14 cellular contexts compared by ENCODE assay signal in the genomic region with DNA sequence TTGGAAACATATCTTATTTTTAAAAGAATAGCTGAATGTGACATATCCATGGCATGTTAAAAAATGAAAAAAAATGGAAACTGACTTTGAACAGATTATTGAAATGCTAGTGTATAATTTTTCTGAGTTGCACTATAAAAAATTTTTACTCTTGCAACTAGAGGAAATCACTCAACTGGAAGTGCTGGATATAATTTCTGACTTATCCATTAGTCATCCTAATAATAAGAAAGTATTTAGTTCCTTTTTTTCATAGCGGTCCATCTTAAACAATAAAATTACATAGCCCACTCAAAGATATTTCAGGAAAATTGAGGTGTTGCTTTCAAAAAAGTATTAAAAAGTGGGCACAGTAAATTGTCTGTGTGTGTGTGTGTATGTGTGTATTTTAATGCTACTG.
DNase-seq lines count a peak whose midpoint lies in the region; ATAC-seq and TF ChIP-seq lines count a peak whose summit lies in the region.
"Had no signal": no experiment of that assay in that cellular context is flagged by ENCODE, and none has a peak within 500 bp of the region (broad histone marks: within the 10 kb centered on the region; RNA-seq: fewer than 3 reads in every experiment).

No MANE protein-coding gene starts in this region.

- no peak overlapping the region for H3K4me3 ChIP-seq in RWPE2 (ENCODE audit: severe bottlenecking)
- H3K4me3 ChIP-seq in fibroblast of mammary gland (ENCODE audit: control insufficient read depth, low read depth, low read length): no peak overlapping the region
- H3K4me3 ChIP-seq in gastrocnemius medialis: no peak overlapping the region

- in situ Hi-C loops in gastrocnemius medialis (cut with MboI; ENCODE audit: low sequenced_read_pairs in 4 of 4): no loop called here

- TF ChIP-seq CTCF in RWPE2 (IDR thresholded peaks at IDR 0.05; ENCODE audit: poor library complexity, severe bottlenecking): no peak
- no peak for TF ChIP-seq CTCF in fibroblast of mammary gland (conservative IDR thresholded peaks at IDR 0.05; ENCODE audit: control insufficient read depth, insufficient read depth, low read depth, low read length)
- TF ChIP-seq CTCF in gastrocnemius medialis (IDR thresholded peaks at IDR 0.05 in 4 of 5, conservative IDR thresholded peaks at IDR 0.05 in 1 of 5): no peak

- TF ChIP-seq POLR2A in gastrocnemius medialis (IDR thresholded peaks at IDR 0.05): no peak

- H3K27ac ChIP-seq in RWPE2 (ENCODE audit: poor library complexity, severe bottlenecking): peak overlapping the region; percentile 65
- peak overlapping the region; percentile 71 to 95 (median 86) for H3K27ac ChIP-seq in gastrocnemius medialis
- H3K27ac ChIP-seq: VCaP had no signal

- intact Hi-C loops in gastrocnemius medialis (cut with DNase I; ENCODE audit: low total_unique reads): loop anchor here (5.0 kb wide), 1 partner anchor 63 kb away; no protein-coding TSS in a partner anchor

- peaks cover 9% of the 10 kb centered on the region for H3K36me3 ChIP-seq in RWPE2 (ENCODE audit: low read depth)
- H3K36me3 ChIP-seq in gastrocnemius medialis: no peaks in the 10 kb centered on the region

- no peaks in the 10 kb centered on the region for H3K27me3 ChIP-seq in RWPE2 (ENCODE audit: insufficient read depth, poor library complexity, severe bottlenecking)
- H3K27me3 ChIP-seq in gastrocnemius medialis: no peaks in the 10 kb centered on the region

- peak; percentile 62; the same call in 1 of the 3 replicates for ATAC-seq in RWPE2 (ENCODE audit: low read depth)
- ATAC-seq in gastrocnemius medialis: no peak
- no peak for ATAC-seq in HG03521 (IDR thresholded peaks at IDR 0.05; ENCODE audit: unreplicated experiment)
- ATAC-seq: activated CD8-positive, alpha-beta T cell treated with anti-CD3 and anti-CD28 coated beads, Interleukin-2, amount 10 ng/mL, durations not matched to agents 7 days and 5 days had no signal

- H3K4me1 ChIP-seq in RWPE2 (ENCODE audit: insufficient read depth, poor library complexity, severe bottlenecking) (peaks cover 35% of the 10 kb centered on the region), gastrocnemius medialis (peaks cover 87 to 98% of the 10 kb centered on the region in 2 donors)

- H3K9me3 ChIP-seq in RWPE2 (ENCODE audit: severe bottlenecking): no peaks in the 10 kb centered on the region
- H3K9me3 ChIP-seq in gastrocnemius medialis: no peaks in the 10 kb centered on the region

- DNase-seq in EL: peak; percentile 41
- no peak for DNase-seq in RWPE2 (ENCODE audit: low spot score)
- DNase-seq in fibroblast of mammary gland (ENCODE audit: low read depth): peak; percentile 47
- no peak for DNase-seq in gastrocnemius medialis
- no peak for DNase-seq in NCI-H774 (lab: John Stamatoyannopoulos, UW)
- no peak for DNase-seq in germinal center (ENCODE audit: low spot score)
- no peak for DNase-seq in AG08395 (ENCODE audit: low spot score)
- DNase-seq: activated CD8-positive, alpha-beta T cell treated with anti-CD3 and anti-CD28 coated beads, Interleukin-2, amount 10 ng/mL, durations not matched to agents 7 days and 5 days; DMS 273 treated with DMSO at 0.1 percent for 48 hours; NCI-H2081; NCI-H526; retina had no signal

Comparison
In these comparisons a context has a peak if more than half of its experiments do, and no peak if none do; other contexts are left out.
1. DNase-seq: peak in EL (single experiment) and fibroblast of mammary gland (single experiment); none in RWPE2 (single experiment), gastrocnemius medialis (0 of 2), NCI-H774 (single experiment), germinal center (single experiment) and AG08395 (single experiment).